In genomic region chr9:15606667-15607472, GRCh38 we compare ENCODE assay signal across 8 cellular contexts. TPM values are rescaled to one million over a fixed set of nuclear protein-coding genes. Genes with fewer than 3 reads are reported as not detected.
A peak's percentile ranks its signal among the peaks of the same experiment; 100 is the strongest.
DNase-seq lines count a peak whose midpoint lies in the region; ATAC-seq, FAIRE-seq and TF ChIP-seq lines count a peak whose summit lies in the region.

No MANE protein-coding gene starts in this region.

- POLR2A ChIA-PET in H1 (lab: Charles Lee; ENCODE audit: partially characterized antibody): interaction anchor here (2.6 kb wide), 1 partner anchor 96 kb away, joined by 12 read pairs; the partner anchor contains the start of gene PSIP1

- no peaks in the 10 kb centered on the region for H4K20me1 ChIP-seq in H1 (replicated peaks in 1 of 2; ENCODE audit: control insufficient read depth in 1 of 2, insufficient read depth in 2 of 2, low read length in 2 of 2)

- no peaks in the 10 kb centered on the region for H3K27me3 ChIP-seq in H1 (replicated peaks in 1 of 4; ENCODE audit: control insufficient read depth in 3 of 4, extremely low read depth in 1 of 4, insufficient read depth in 3 of 4, low read length in 3 of 4)

- H3K36me3 Mint-ChIP-seq in activated CD8-positive, alpha-beta memory T cell treated with anti-CD3 and anti-CD28 coated beads, Interleukin-2, amount 10 ng/mL, durations not matched to agents 7 days and 5 days: peaks cover 1% of the 10 kb centered on the region
- H3K36me3 Mint-ChIP-seq in nephron progenitor cell (ENCODE audit: low read depth): peaks cover 9% of the 10 kb centered on the region

- no peak overlapping the region for H3K23ac ChIP-seq in H1 (ENCODE audit: insufficient read length)

- no peak overlapping the region for H2BK15ac ChIP-seq in H1 (ENCODE audit: low read length)

- no peaks in the 10 kb centered on the region for H3K4me1 ChIP-seq in H1 (replicated peaks in 1 of 4; ENCODE audit: control insufficient read depth in 3 of 4, insufficient read depth in 4 of 4, low read length in 3 of 4)

- no peak overlapping the region for H3K4me2 ChIP-seq in H1 (ENCODE audit: insufficient read depth in 1 of 2, low read depth in 2 of 2, low read length in 2 of 2)

- H2AFZ ChIP-seq in H1 (ENCODE audit: low read length): no peak overlapping the region

- no peaks in the 10 kb centered on the region for H3K79me2 ChIP-seq in H1 (ENCODE audit: control insufficient read depth in 1 of 2, insufficient read depth in 2 of 2, low read length in 2 of 2)

- no peak for FAIRE-seq in HTR-8/SVneo (lab: Jason Lieb, UNC)
- no peak for FAIRE-seq in H1 (lab: Jason Lieb, UNC)

- no peak overlapping the region for H3K4me3 ChIP-seq in H1 (ENCODE audit: extremely low read depth in 1 of 4, insufficient read depth in 2 of 4, low read depth in 3 of 4, low read length in 4 of 4)

- H3K4me1 Mint-ChIP-seq in activated CD8-positive, alpha-beta memory T cell treated with anti-CD3 and anti-CD28 coated beads, Interleukin-2, amount 10 ng/mL, durations not matched to agents 7 days and 5 days: peaks cover 18% of the 10 kb centered on the region
- no peaks in the 10 kb centered on the region for H3K4me1 Mint-ChIP-seq in nephron progenitor cell

- H3K27ac ChIP-seq in H1 (ENCODE audit: low read depth, low read length): no peak overlapping the region

- H3K18ac ChIP-seq in H1 (ENCODE audit: extremely low read depth, low read length): no peak overlapping the region

- H3K14ac ChIP-seq in H1 (ENCODE audit: insufficient read length): no peak overlapping the region

- WGBS in H1 (ENCODE audit: extremely low coverage in 1 of 2, insufficient coverage in 1 of 2, insufficient read length in 1 of 2, insufficient replicate concordance in 2 of 2, low coverage in 1 of 2, low lambda C conversion rate in 2 of 2, missing lambda C conversion rate in 1 of 2), 2 experiments: 18% methylated on average over 1 of the region's 1 CpG; no CpG with 5 or more reads in 1 of the 2 experiments

- H2BK120ac ChIP-seq in H1 (replicated peaks; ENCODE audit: low read depth, low read length): no peak overlapping the region

- no peaks in the 10 kb centered on the region for H3K9me3 ChIP-seq in H1 (ENCODE audit: insufficient read depth in 2 of 2, low read depth in 1 of 2, low read length in 1 of 2)

- TF ChIP-seq CTCF in H1 (IDR thresholded peaks at IDR 0.05; ENCODE audit: control extremely low read depth in 1 of 3, insufficient read depth in 1 of 3, low read depth in 1 of 3, low read length in 3 of 3): peak in 2 of 3 experiments; percentile 27 to 32; a peak in 2 of 4 replicates
- TF ChIP-seq CTCF in nephron progenitor cell (IDR thresholded peaks at IDR 0.05): peak; percentile 80

- peak; percentile 83 for ATAC-seq in activated CD8-positive, alpha-beta memory T cell treated with anti-CD3 and anti-CD28 coated beads, Interleukin-2, amount 10 ng/mL, durations not matched to agents 7 days and 5 days

- peak in 1 of 2 experiments; percentile 60 for TF ChIP-seq RAD21 in H1 (IDR thresholded peaks at IDR 0.05 in 1 of 2, conservative IDR thresholded peaks at IDR 0.05 in 1 of 2; ENCODE audit: low read depth in 2 of 2, low read length in 2 of 2)

- H4K5ac ChIP-seq in H1 (ENCODE audit: insufficient read length, low read depth, low read length): no peak overlapping the region

- no peaks in the 10 kb centered on the region for H3K79me1 ChIP-seq in H1 (ENCODE audit: low read depth, low read length)

- H3K23me2 ChIP-seq in H1 (ENCODE audit: low read depth, low read length): no peaks in the 10 kb centered on the region

- peak overlapping the region; percentile 68 for H3K27ac Mint-ChIP-seq in activated CD8-positive, alpha-beta memory T cell treated with anti-CD3 and anti-CD28 coated beads, Interleukin-2, amount 10 ng/mL, durations not matched to agents 7 days and 5 days
- no peak overlapping the region for H3K27ac Mint-ChIP-seq in nephron progenitor cell

- no peak overlapping the region for H3K9ac ChIP-seq in H1 (replicated peaks in 1 of 4; ENCODE audit: extremely low read depth in 1 of 4, low read depth in 3 of 4, low read length in 3 of 4)

- H3K56ac ChIP-seq in H1 (replicated peaks; ENCODE audit: insufficient read length, low read depth, low read length): no peak overlapping the region

- DNase-seq in activated CD8-positive, alpha-beta memory T cell treated with anti-CD3 and anti-CD28 coated beads, Interleukin-2, amount 10 ng/mL, durations not matched to agents 7 days and 5 days: no peak
- no peak for DNase-seq in activated CD8-positive, alpha-beta memory T cell treated with anti-CD3 and anti-CD28 coated beads, Interleukin-2, amount 50 U/mL, for 4 hours
- peak; percentile 22 for DNase-seq in HTR-8/SVneo (ENCODE audit: insufficient read length, low spot score)
- DNase-seq in OCI-M1 (lab: John Stamatoyannopoulos, UW): peak; percentile 68
- no peak for DNase-seq in H1 (ENCODE audit: low read depth in 1 of 2, low spot score in 2 of 2)
- no peak for DNase-seq in nephron progenitor cell
- no peak for DNase-seq in OCI-M2 (lab: John Stamatoyannopoulos, UW; ENCODE audit: unreplicated experiment)
- no peak for DNase-seq in activated T-cell treated with anti-CD3 and anti-CD28 coated beads, Interleukin-2, amount 50 U/mL, for 1 hour

- H3K4me3 Mint-ChIP-seq in activated CD8-positive, alpha-beta memory T cell treated with anti-CD3 and anti-CD28 coated beads, Interleukin-2, amount 10 ng/mL, durations not matched to agents 7 days and 5 days: no peak overlapping the region
- H3K4me3 Mint-ChIP-seq in nephron progenitor cell: no peak overlapping the region

- no peak overlapping the region for H4K91ac ChIP-seq in H1 (replicated peaks; ENCODE audit: insufficient read length, low read length)

- H4K8ac ChIP-seq in H1 (ENCODE audit: extremely low read depth, insufficient read depth, low read length): no peak overlapping the region

- H2BK20ac ChIP-seq in H1 (ENCODE audit: low read length): no peak overlapping the region

- no peak overlapping the region for H2BK12ac ChIP-seq in H1 (ENCODE audit: low read depth, low read length)

- CTCF ChIA-PET in activated CD8-positive, alpha-beta memory T cell treated with anti-CD3 and anti-CD28 coated beads, Interleukin-2, amount 10 ng/mL, durations not matched to agents 7 days and 5 days (lab: Charles Lee): interaction anchor here (0.6 to 2.5 kb wide), 12 partner anchors 30 to 396 kb away, joined by 3 to 22 read pairs (median 3); partner anchors contain the start of gene CCDC171
- CTCF ChIA-PET in H1 (lab: Charles Lee; ENCODE audit: partially characterized antibody): interaction anchor here (0.7 to 3.6 kb wide), 22 partner anchors 12 to 185 kb away, joined by 3 to 21 read pairs (median 5); partner anchors contain the start of genes CCDC171 and SNAPC3

- no peak for TF ChIP-seq EP300 in H1 (IDR thresholded peaks at IDR 0.05; ENCODE audit: borderline replicate concordance in 1 of 2, low read depth in 2 of 2, low read length in 2 of 2)

- H3K9me3 Mint-ChIP-seq in activated CD8-positive, alpha-beta memory T cell treated with anti-CD3 and anti-CD28 coated beads, Interleukin-2, amount 10 ng/mL, durations not matched to agents 7 days and 5 days (ENCODE audit: low read depth): no peaks in the 10 kb centered on the region
- no peaks in the 10 kb centered on the region for H3K9me3 Mint-ChIP-seq in nephron progenitor cell

- no peaks in the 10 kb centered on the region for H3K27me3 Mint-ChIP-seq in activated CD8-positive, alpha-beta memory T cell treated with anti-CD3 and anti-CD28 coated beads, Interleukin-2, amount 10 ng/mL, durations not matched to agents 7 days and 5 days
- H3K27me3 Mint-ChIP-seq in nephron progenitor cell (ENCODE audit: low read depth, poor library complexity): no peaks in the 10 kb centered on the region

- H3K4ac ChIP-seq in H1 (replicated peaks; ENCODE audit: insufficient read length, low read depth, low read length): no peak overlapping the region

- no peak overlapping the region for H2BK5ac ChIP-seq in H1 (ENCODE audit: low read depth, low read length)

- H3K36me3 ChIP-seq in H1 (ENCODE audit: control insufficient read depth in 2 of 4, insufficient read depth in 4 of 4, low read length in 3 of 4): no peaks in the 10 kb centered on the region

- H2AK5ac ChIP-seq in H1 (ENCODE audit: low read depth, low read length): no peak overlapping the region

- TF ChIP-seq POLR2A in H1 (IDR thresholded peaks at IDR 0.05; ENCODE audit: control extremely low read depth in 1 of 2, low read depth in 2 of 2, low read length in 2 of 2): no peak

TF ChIP-seq in H1, 55 proteins besides CTCF, POLR2A, EP300 and RAD21 (continues in another document):
- TF ChIP-seq HDAC2 (IDR thresholded peaks at IDR 0.05; ENCODE audit: borderline replicate concordance in 1 of 2, low read depth in 2 of 2, low read length in 2 of 2) (no peak), SIRT6 (IDR thresholded peaks at IDR 0.05; ENCODE audit: low read length) (no peak), RFX5 (IDR thresholded peaks at IDR 0.05; ENCODE audit: borderline replicate concordance, low read depth, low read length) (no peak), EGR1 (IDR thresholded peaks at IDR 0.05; ENCODE audit: borderline replicate concordance, low read depth, low read length) (no peak), SP4 (IDR thresholded peaks at IDR 0.05; ENCODE audit: low read length) (no peak)

RNA-seq across cellular contexts. Expression of gene CCDC171, which starts 54.0 kb away (rescaled TPM):
- total RNA-seq in activated CD8-positive, alpha-beta memory T cell treated with anti-CD3 and anti-CD28 coated beads, Interleukin-2, amount 10 ng/mL, durations not matched to agents 7 days and 5 days: 1 to 10 TPM; 2.5 to 2.9 TPM
- 1.9 and 2.3 TPM in 2 replicates for total RNA-seq in H1 (2021; fragmentation: NEBNext Ultra II Directional; extraction: Animal tissue kit (Norgen Biotek cat#: 25700))
- 0.39 and 0.83 TPM in 2 replicates for polyA plus RNA-seq in H1 (2011; rRNA removed)
- polyA plus RNA-seq in H1 (2011; cell fraction: cytosol; rRNA removed): 0.63 TPM
- polyA plus RNA-seq in H1 (2011; cell fraction: nucleus; rRNA removed): 2.1 TPM
- 1.0 to 1.5 TPM (median 1.2 TPM) in 4 replicates for polyA plus RNA-seq in H1 (2012, experiment 1 of 2)
- not detected for polyA plus RNA-seq in H1 (2012, experiment 2 of 2)
- polyA plus RNA-seq in H1 (2013, experiment 1 of 2): 1.0 TPM
- polyA plus RNA-seq in H1 (2013, experiment 2 of 2): 1.1 TPM
- polyA minus RNA-seq in H1 (2011; rRNA and poly(A)+ RNA removed): 3.4 and 4.1 TPM in 2 replicates
- 1.5 TPM for polyA minus RNA-seq in H1 (2011; cell fraction: cytosol; rRNA and poly(A)+ RNA removed)
- 14.6 TPM for polyA minus RNA-seq in H1 (2011; cell fraction: nucleus; rRNA and poly(A)+ RNA removed)

Comparison
In these comparisons a context has a peak if more than half of its experiments do, and no peak if none do; other contexts are left out.
1. DNase-seq: peak in HTR-8/SVneo (single experiment) and OCI-M1 (single experiment); none in activated CD8-positive, alpha-beta memory T cell treated with anti-CD3 and anti-CD28 coated beads, Interleukin-2, amount 10 ng/mL, durations not matched to agents 7 days and 5 days (single experiment), activated CD8-positive, alpha-beta memory T cell treated with anti-CD3 and anti-CD28 coated beads, Interleukin-2, amount 50 U/mL, for 4 hours (single experiment), H1 (0 of 2), nephron progenitor cell (single experiment), OCI-M2 (single experiment) and activated T-cell treated with anti-CD3 and anti-CD28 coated beads, Interleukin-2, amount 50 U/mL, for 1 hour (single experiment).